22 cellular contexts compared by ENCODE assay signal in genomic region chr11:68872216-68873003, GRCh38. TPM values are rescaled to one million over a fixed set of nuclear protein-coding genes. Genes with fewer than 3 reads are reported as not detected.
DNase-seq lines count a peak whose midpoint lies in the region; ATAC-seq, FAIRE-seq and TF ChIP-seq lines count a peak whose summit lies in the region.
"Had no signal": no experiment of that assay in that cellular context is flagged by ENCODE, and none has a peak within 500 bp of the region (broad histone marks: within the 10 kb centered on the region; RNA-seq: fewer than 3 reads in every experiment).

No MANE protein-coding gene starts in this region.

- TF ChIP-seq CTCF in A549 (IDR thresholded peaks at IDR 0.05) = no peak
- no peak for TF ChIP-seq CTCF in bronchial epithelial cell (IDR thresholded peaks at IDR 0.05; ENCODE audit: insufficient read depth, low read length, severe bottlenecking)
- TF ChIP-seq CTCF in HepG2 (CRISPR knock-in tag; IDR thresholded peaks at IDR 0.05) = no peak
- TF ChIP-seq CTCF in MM.1S (IDR thresholded peaks at IDR 0.05; ENCODE audit: low read length) = no peak

- CTCF ChIA-PET in A549 (lab: Yijun Ruan, JAX) (no interaction called here), HepG2 (lab: Yijun Ruan, JAX; ENCODE audit: low intra/inter-chr PET ratio, low total read pairs) (no interaction called here)

- DNase-seq in A549 (ENCODE audit: low read depth in 1 of 2, low spot score in 1 of 2) = no peak
- peak; percentile 14 for DNase-seq in EL
- DNase-seq in bronchial epithelial cell (ENCODE audit: low read depth) = peak; percentile 23
- DNase-seq in HepG2 (ENCODE audit: low spot score) = no peak
- DNase-seq in MM.1S = no peak
- DNase-seq in effector CD8-positive, alpha-beta T cell (lab: John Stamatoyannopoulos, UW) = no peak
- DNase-seq: activated CD4-positive, alpha-beta T cell treated with anti-CD3 and anti-CD28 coated beads, Interleukin-2, amount 50 U/mL, for 48 hours; activated naive CD4-positive, alpha-beta T cell treated with Interleukin-2 at 50 U/mL for 16 hours; anterior cingulate cortex; DND-41; midbrain; NCI-H1092 treated with DMSO at 0.1 percent for 48 hours; NCI-H748 treated with DMSO at 0.1 percent for 48 hours; SJCRH30; stimulated activated CD4-positive, alpha-beta T cell treated with anti-CD3 and anti-CD28 coated beads, Interleukin-12 subunit alpha, Interleukin-12 subunit beta, amount 100 ng/mL, for 4 hours; WERI-Rb-1 had no signal

- intact Hi-C loops in HepG2 (cut with micrococcal nuclease; ENCODE audit: unreplicated experiment) = no loop called here

- no peaks in the 10 kb centered on the region for H3K36me3 Mint-ChIP-seq in activated T-helper 17 cell treated with anti-CD3 and anti-CD28 coated beads, Interleukin-2, amount 50 U/mL, for 72 hours (ENCODE audit: low read depth)

- peaks cover 2% of the 10 kb centered on the region for H3K27me3 ChIP-seq in bronchial epithelial cell (ENCODE audit: control insufficient read depth, insufficient read depth, low read length)
- peaks cover 2 to 22% of the 10 kb centered on the region in 2 experiments; a peak in 3 of 5 replicates for H3K27me3 ChIP-seq in HepG2 (ENCODE audit: control insufficient read depth in 1 of 2, insufficient read depth in 2 of 2, low read length in 2 of 2)
- peaks cover 46% of the 10 kb centered on the region for H3K27me3 ChIP-seq in MM.1S (replicated peaks; ENCODE audit: insufficient read depth, low read length)
- H3K27me3 ChIP-seq: SJCRH30 had no signal

- H2AFZ ChIP-seq in HepG2 (ENCODE audit: low read length) = no peak overlapping the region
- H2AFZ ChIP-seq in MM.1S (ENCODE audit: low read length) = no peak overlapping the region

- FAIRE-seq in A549 (lab: Jason Lieb, UNC) = no peak
- FAIRE-seq in bronchial epithelial cell (lab: Jason Lieb, UNC) = no peak
- FAIRE-seq in HepG2 (lab: Jason Lieb, UNC) = no peak
- FAIRE-seq: GM18507 had no signal

- H3K4me1 ChIP-seq in A549 (peaks cover 8% of the 10 kb centered on the region; the same call in 2 of the 3 replicates), HepG2 (ENCODE audit: insufficient read depth, low read length) (peaks cover 45% of the 10 kb centered on the region), MM.1S (ENCODE audit: low read length) (no peaks in the 10 kb centered on the region)
- H3K4me1 ChIP-seq: SJCRH30 had no signal

- POLR2A ChIA-PET in A549 (lab: Yijun Ruan, JAX) (no interaction called here), HepG2 (lab: Yijun Ruan, JAX) (no interaction called here)

- H3K79me2 ChIP-seq in HepG2 (ENCODE audit: insufficient read depth, low read length) (no peaks in the 10 kb centered on the region), MM.1S (ENCODE audit: low read length) (no peaks in the 10 kb centered on the region)

- H3K9me3 ChIP-seq in A549 (no peaks in the 10 kb centered on the region), HepG2 (ENCODE audit: low read length) (no peaks in the 10 kb centered on the region), MM.1S (replicated peaks; ENCODE audit: insufficient read depth, low read length) (no peaks in the 10 kb centered on the region)
- H3K9me3 ChIP-seq: SJCRH30 had no signal

- H3F3A ChIP-seq in MM.1S (ENCODE audit: insufficient read depth, low read length) = no peaks in the 10 kb centered on the region

- no peaks in the 10 kb centered on the region for H3K9me3 Mint-ChIP-seq in activated T-helper 17 cell treated with anti-CD3 and anti-CD28 coated beads, Interleukin-2, amount 50 U/mL, for 72 hours
- H3K9me3 Mint-ChIP-seq: neural crest cell; T-helper 1 cell treated with Interleukin-12 subunit alpha and Interleukin-12 subunit beta and Interleukin-4 antibody, amounts not matched to agents 30 μg/mL and 1 μg/mL, for 36 hours had no signal

- H3K4me2 ChIP-seq in A549 (0 out of 3 replicates have a peak overlapping the region, but pooled peaks have one; percentile 9), HepG2 (ENCODE audit: low read depth, low read length) (no peak overlapping the region), MM.1S (ENCODE audit: low read depth, low read length) (no peak overlapping the region)

- H4K20me1 ChIP-seq in HepG2 (ENCODE audit: insufficient read depth, low read length) (no peaks in the 10 kb centered on the region), MM.1S (ENCODE audit: insufficient read depth, low read length) (no peaks in the 10 kb centered on the region)

- no peaks in the 10 kb centered on the region for H3K9me2 ChIP-seq in MM.1S (replicated peaks; ENCODE audit: insufficient read depth, low read length)

- peaks cover 6% of the 10 kb centered on the region for H3K4me1 Mint-ChIP-seq in activated T-helper 17 cell treated with anti-CD3 and anti-CD28 coated beads, Interleukin-2, amount 50 U/mL, for 72 hours

- H3K36me3 ChIP-seq in bronchial epithelial cell (ENCODE audit: control insufficient read depth, insufficient read depth, low read length) = no peaks in the 10 kb centered on the region
- no peaks in the 10 kb centered on the region for H3K36me3 ChIP-seq in HepG2 (replicated peaks in 1 of 2; ENCODE audit: control insufficient read depth in 1 of 2, insufficient read depth in 2 of 2, low read length in 2 of 2)
- H3K36me3 ChIP-seq in MM.1S (replicated peaks; ENCODE audit: insufficient read depth, low read length) = no peaks in the 10 kb centered on the region
- H3K36me3 ChIP-seq: SJCRH30, WERI-Rb-1 had no signal

- no peak overlapping the region for H3K9ac ChIP-seq in HepG2 (ENCODE audit: insufficient read depth, low read depth, low read length)
- no peak overlapping the region for H3K9ac ChIP-seq in MM.1S (ENCODE audit: low read length)

- BruUV-seq in HepG2 (replicated peaks; lab: Mats Ljungman, UMichigan) = no TSS peak

- TF ChIP-seq POLR2A in A549 (IDR thresholded peaks at IDR 0.05; ENCODE audit: low read length) (no peak), HepG2 (IDR thresholded peaks at IDR 0.05; ENCODE audit: insufficient read depth in 1 of 2, low read depth in 2 of 2, low read length in 2 of 2) (no peak)

- H3K4me3 ChIP-seq in A549 = no peak overlapping the region
- no peak overlapping the region for H3K4me3 ChIP-seq in bronchial epithelial cell (ENCODE audit: low read depth, low read length)
- no peak overlapping the region for H3K4me3 ChIP-seq in HepG2 (replicated peaks in 1 of 3; ENCODE audit: insufficient read depth in 1 of 3, low read depth in 2 of 3, low read length in 3 of 3)
- no peak overlapping the region for H3K4me3 ChIP-seq in MM.1S (ENCODE audit: low read length)
- H3K4me3 ChIP-seq: SJCRH30 had no signal

- no peak for TF ChIP-seq RAD21 in A549 (conservative IDR thresholded peaks at IDR 0.05 in 1 of 2, IDR thresholded peaks at IDR 0.05 in 1 of 2)
- TF ChIP-seq RAD21 in HepG2 (CRISPR knock-in tag; IDR thresholded peaks at IDR 0.05) = no peak

- in situ Hi-C loops in HepG2 (cut with HindIII; ENCODE audit: extremely low pct_ligation_motif_present, low pct_unique_long_range_greater_than_20kb) = no loop called here

- no peak for TF ChIP-seq EP300 in A549 (IDR thresholded peaks at IDR 0.05)
- TF ChIP-seq EP300 in HepG2 (IDR thresholded peaks at IDR 0.05; ENCODE audit: low read depth in 2 of 2, low read length in 2 of 2) = no peak
- no peak for TF ChIP-seq EP300 in HepG2 (CRISPR knock-in tag; IDR thresholded peaks at IDR 0.05; ENCODE audit: borderline replicate concordance)

- H3K27ac ChIP-seq in A549 = no peak overlapping the region
- H3K27ac ChIP-seq in HepG2 (ENCODE audit: extremely low read length, insufficient read depth, low read length) = no peak overlapping the region
- no peak overlapping the region for H3K27ac ChIP-seq in MM.1S (ENCODE audit: low read length)
- H3K27ac ChIP-seq: epithelial cell of prostate, SJCRH30, WERI-Rb-1 had no signal

- no peak for ATAC-seq in A549
- no peak for ATAC-seq in HepG2
- no peak for ATAC-seq in activated T-helper 17 cell treated with anti-CD3 and anti-CD28 coated beads, Interleukin-2, amount 50 U/mL, for 72 hours (replicated peaks)
- no peak for ATAC-seq in HG03460 (IDR thresholded peaks at IDR 0.05; ENCODE audit: unreplicated experiment)

- WGBS in A549 (ENCODE audit: missing lambda C conversion rate) = 61% methylated on average over 12 of the region's 12 CpGs
- 45% methylated on average over 12 of the region's 12 CpGs for WGBS in HepG2 (ENCODE audit: low lambda C conversion rate)

- H3K4me3 Mint-ChIP-seq in activated T-helper 17 cell treated with anti-CD3 and anti-CD28 coated beads, Interleukin-2, amount 50 U/mL, for 72 hours = no peak overlapping the region
- H3K4me3 Mint-ChIP-seq: neural crest cell; T-helper 1 cell treated with Interleukin-12 subunit alpha and Interleukin-12 subunit beta and Interleukin-4 antibody, amounts not matched to agents 30 μg/mL and 1 μg/mL, for 36 hours had no signal

- peaks cover 14% of the 10 kb centered on the region for H3K27me3 Mint-ChIP-seq in activated T-helper 17 cell treated with anti-CD3 and anti-CD28 coated beads, Interleukin-2, amount 50 U/mL, for 72 hours

- no peak overlapping the region for H3K27ac Mint-ChIP-seq in activated T-helper 17 cell treated with anti-CD3 and anti-CD28 coated beads, Interleukin-2, amount 50 U/mL, for 72 hours
- H3K27ac Mint-ChIP-seq: T-helper 1 cell treated with Interleukin-12 subunit alpha and Interleukin-12 subunit beta and Interleukin-4 antibody, amounts not matched to agents 30 μg/mL and 1 μg/mL, for 36 hours had no signal

RNA-seq across cellular contexts. Expression of gene CPT1A, which starts 30.7 kb away (rescaled TPM):
- polyA plus RNA-seq in A549 (2011; rRNA removed) (15.0 and 27.5 TPM in 2 replicates), A549 (2017; fragmentation: RNase III; extraction: RNeasy Plus Mini Kit Qiagen cat#74134 plus additional on column Dnase treatment) (19.3 to 21.4 TPM (median 20.5 TPM) in 3 replicates), HepG2 (2011; rRNA removed) (7.1 and 14.3 TPM in 2 replicates)
- polyA plus RNA-seq in A549 (2012; cell fraction: cytosol; rRNA removed) = 9.6 and 12.4 TPM in 2 replicates
- polyA plus RNA-seq in A549 (2012; cell fraction: nucleus; rRNA removed) = 23.1 and 25.3 TPM in 2 replicates
- 59.3 and 64.3 TPM in 2 replicates for polyA minus RNA-seq in A549 (2011; rRNA and poly(A)+ RNA removed)
- total RNA-seq in bronchial epithelial cell (29.2 and 35.3 TPM in 2 replicates), HepG2 (2016; rRNA removed; fragmentation: Illumina TruSeq; extraction: Trizol) (5.9 and 7.0 TPM in 2 replicates)
- total RNA-seq in HepG2 (2016; cell fraction: cytosol; rRNA removed; fragmentation: Illumina TruSeq; extraction: Trizol; ENCODE audit: low read depth) = 2.1 and 2.2 TPM in 2 replicates
- 5.0 and 7.5 TPM in 2 replicates for total RNA-seq in HepG2 (2016; cell fraction: insoluble cytoplasmic fraction; rRNA removed; fragmentation: Illumina TruSeq; extraction: Trizol)
- total RNA-seq in HepG2 (2016; cell fraction: membrane; rRNA removed; fragmentation: Illumina TruSeq; extraction: Trizol) = 4.1 and 4.3 TPM in 2 replicates
- 9.1 and 10.4 TPM in 2 replicates for total RNA-seq in HepG2 (2016; cell fraction: nucleus; rRNA removed; fragmentation: Illumina TruSeq; extraction: Trizol)
- polyA plus RNA-seq in HepG2 (2011; cell fraction: cytosol; rRNA removed) = 5.2 and 8.0 TPM in 2 replicates
- polyA plus RNA-seq in HepG2 (2011; cell fraction: nucleus; rRNA removed) = 21.8 and 25.1 TPM in 2 replicates
- polyA plus RNA-seq in HepG2 (2012) = 29.0 and 36.7 TPM in 2 replicates
- 0.69 and 0.71 TPM in 2 replicates for polyA plus RNA-seq in HepG2 (2016; cell fraction: cytosol; fragmentation: Illumina TruSeq; extraction: Trizol; ENCODE audit: low read depth)
- 3.6 and 4.1 TPM in 2 replicates for polyA plus RNA-seq in HepG2 (2016; cell fraction: insoluble cytoplasmic fraction; fragmentation: Illumina TruSeq; extraction: Trizol; ENCODE audit: low read depth)
- 1.4 and 1.9 TPM in 2 replicates for polyA plus RNA-seq in HepG2 (2016; cell fraction: membrane; fragmentation: Illumina TruSeq; extraction: Trizol; ENCODE audit: low read depth)
- polyA plus RNA-seq in HepG2 (2016; cell fraction: nucleus; fragmentation: Illumina TruSeq; extraction: Trizol; ENCODE audit: insufficient read depth, low read depth) = 11.0 and 11.5 TPM in 2 replicates
- polyA minus RNA-seq in HepG2 (2011; rRNA and poly(A)+ RNA removed; ENCODE audit: low replicate concordance) = 29.7 and 125 TPM in 2 replicates
- polyA minus RNA-seq in HepG2 (2011; cell fraction: cytosol; rRNA and poly(A)+ RNA removed) = 18.2 and 34.1 TPM in 2 replicates
- polyA minus RNA-seq in HepG2 (2011; cell fraction: nucleus; rRNA and poly(A)+ RNA removed) = 14.2 and 22.8 TPM in 2 replicates
- 10 to 100 TPM; 12.9 to 45.0 TPM for total RNA-seq in activated T-helper 17 cell treated with anti-CD3 and anti-CD28 coated beads, Interleukin-2, amount 50 U/mL, for 72 hours

RNA-seq across cellular contexts. Expression of gene MRPL21, which starts 31.2 kb away (rescaled TPM):
- polyA plus RNA-seq in A549 (2011; rRNA removed) (110 and 131 TPM in 2 replicates), A549 (2017; fragmentation: RNase III; extraction: RNeasy Plus Mini Kit Qiagen cat#74134 plus additional on column Dnase treatment) (113 to 131 TPM (median 116 TPM) in 3 replicates), HepG2 (2011; rRNA removed) (56.3 and 61.5 TPM in 2 replicates)
- 121 and 141 TPM in 2 replicates for polyA plus RNA-seq in A549 (2012; cell fraction: cytosol; rRNA removed)
- polyA plus RNA-seq in A549 (2012; cell fraction: nucleus; rRNA removed) = 71.4 and 74.8 TPM in 2 replicates
- polyA minus RNA-seq in A549 (2011; rRNA and poly(A)+ RNA removed) = 37.9 and 44.6 TPM in 2 replicates
- total RNA-seq in bronchial epithelial cell (50.8 and 65.0 TPM in 2 replicates), HepG2 (2016; rRNA removed; fragmentation: Illumina TruSeq; extraction: Trizol) (100 and 128 TPM in 2 replicates)
- total RNA-seq in HepG2 (2016; cell fraction: cytosol; rRNA removed; fragmentation: Illumina TruSeq; extraction: Trizol; ENCODE audit: low read depth) = 51.5 and 56.8 TPM in 2 replicates
- 90.5 and 136 TPM in 2 replicates for total RNA-seq in HepG2 (2016; cell fraction: insoluble cytoplasmic fraction; rRNA removed; fragmentation: Illumina TruSeq; extraction: Trizol)
- total RNA-seq in HepG2 (2016; cell fraction: membrane; rRNA removed; fragmentation: Illumina TruSeq; extraction: Trizol) = 53.3 and 53.5 TPM in 2 replicates
- 41.8 and 43.3 TPM in 2 replicates for total RNA-seq in HepG2 (2016; cell fraction: nucleus; rRNA removed; fragmentation: Illumina TruSeq; extraction: Trizol)
- polyA plus RNA-seq in HepG2 (2011; cell fraction: cytosol; rRNA removed) = 52.8 and 61.9 TPM in 2 replicates
- 26.4 and 27.8 TPM in 2 replicates for polyA plus RNA-seq in HepG2 (2011; cell fraction: nucleus; rRNA removed)
- 49.9 and 56.6 TPM in 2 replicates for polyA plus RNA-seq in HepG2 (2012)
- polyA plus RNA-seq in HepG2 (2016; cell fraction: cytosol; fragmentation: Illumina TruSeq; extraction: Trizol; ENCODE audit: low read depth) = 48.1 and 59.5 TPM in 2 replicates
- 119 and 125 TPM in 2 replicates for polyA plus RNA-seq in HepG2 (2016; cell fraction: insoluble cytoplasmic fraction; fragmentation: Illumina TruSeq; extraction: Trizol; ENCODE audit: low read depth)
- 41.7 and 46.4 TPM in 2 replicates for polyA plus RNA-seq in HepG2 (2016; cell fraction: membrane; fragmentation: Illumina TruSeq; extraction: Trizol; ENCODE audit: low read depth)
- 59.6 and 63.8 TPM in 2 replicates for polyA plus RNA-seq in HepG2 (2016; cell fraction: nucleus; fragmentation: Illumina TruSeq; extraction: Trizol; ENCODE audit: insufficient read depth, low read depth)
- 26.5 and 74.2 TPM in 2 replicates for polyA minus RNA-seq in HepG2 (2011; rRNA and poly(A)+ RNA removed; ENCODE audit: low replicate concordance)
- 12.5 and 18.9 TPM in 2 replicates for polyA minus RNA-seq in HepG2 (2011; cell fraction: cytosol; rRNA and poly(A)+ RNA removed)
- polyA minus RNA-seq in HepG2 (2011; cell fraction: nucleus; rRNA and poly(A)+ RNA removed) = 21.3 and 25.6 TPM in 2 replicates
- total RNA-seq in activated T-helper 17 cell treated with anti-CD3 and anti-CD28 coated beads, Interleukin-2, amount 50 U/mL, for 72 hours = 10 to 100 TPM; 43.4 to 96.4 TPM

RNA-seq across cellular contexts. Expression of gene IGHMBP2, which starts 31.3 kb away (rescaled TPM):
- polyA plus RNA-seq in A549 (2011; rRNA removed) (11.9 and 15.7 TPM in 2 replicates), A549 (2017; fragmentation: RNase III; extraction: RNeasy Plus Mini Kit Qiagen cat#74134 plus additional on column Dnase treatment) (12.4 to 12.8 TPM (median 12.8 TPM) in 3 replicates), HepG2 (2011; rRNA removed) (8.9 and 11.4 TPM in 2 replicates)
- 10.6 and 12.3 TPM in 2 replicates for polyA plus RNA-seq in A549 (2012; cell fraction: cytosol; rRNA removed)
- 35.2 and 42.9 TPM in 2 replicates for polyA plus RNA-seq in A549 (2012; cell fraction: nucleus; rRNA removed)
- polyA minus RNA-seq in A549 (2011; rRNA and poly(A)+ RNA removed) = 19.8 and 25.4 TPM in 2 replicates
- total RNA-seq in bronchial epithelial cell (8.7 and 10.2 TPM in 2 replicates), HepG2 (2016; rRNA removed; fragmentation: Illumina TruSeq; extraction: Trizol) (5.9 and 9.9 TPM in 2 replicates)
- 3.2 and 3.6 TPM in 2 replicates for total RNA-seq in HepG2 (2016; cell fraction: cytosol; rRNA removed; fragmentation: Illumina TruSeq; extraction: Trizol; ENCODE audit: low read depth)
- 4.3 and 13.3 TPM in 2 replicates for total RNA-seq in HepG2 (2016; cell fraction: insoluble cytoplasmic fraction; rRNA removed; fragmentation: Illumina TruSeq; extraction: Trizol)
- 4.7 and 5.4 TPM in 2 replicates for total RNA-seq in HepG2 (2016; cell fraction: membrane; rRNA removed; fragmentation: Illumina TruSeq; extraction: Trizol)
- 12.8 and 19.6 TPM in 2 replicates for total RNA-seq in HepG2 (2016; cell fraction: nucleus; rRNA removed; fragmentation: Illumina TruSeq; extraction: Trizol)
- polyA plus RNA-seq in HepG2 (2011; cell fraction: cytosol; rRNA removed) = 3.7 and 3.8 TPM in 2 replicates
- 32.6 and 32.7 TPM in 2 replicates for polyA plus RNA-seq in HepG2 (2011; cell fraction: nucleus; rRNA removed)
- polyA plus RNA-seq in HepG2 (2012) = 8.7 and 9.4 TPM in 2 replicates
- polyA plus RNA-seq in HepG2 (2016; cell fraction: cytosol; fragmentation: Illumina TruSeq; extraction: Trizol; ENCODE audit: low read depth) = 1.2 and 1.7 TPM in 2 replicates
- 6.1 and 8.6 TPM in 2 replicates for polyA plus RNA-seq in HepG2 (2016; cell fraction: insoluble cytoplasmic fraction; fragmentation: Illumina TruSeq; extraction: Trizol; ENCODE audit: low read depth)
- 3.5 and 3.6 TPM in 2 replicates for polyA plus RNA-seq in HepG2 (2016; cell fraction: membrane; fragmentation: Illumina TruSeq; extraction: Trizol; ENCODE audit: low read depth)
- 34.8 and 38.5 TPM in 2 replicates for polyA plus RNA-seq in HepG2 (2016; cell fraction: nucleus; fragmentation: Illumina TruSeq; extraction: Trizol; ENCODE audit: insufficient read depth, low read depth)
- 24.9 and 42.4 TPM in 2 replicates for polyA minus RNA-seq in HepG2 (2011; rRNA and poly(A)+ RNA removed; ENCODE audit: low replicate concordance)
- polyA minus RNA-seq in HepG2 (2011; cell fraction: cytosol; rRNA and poly(A)+ RNA removed) = 8.0 and 8.1 TPM in 2 replicates
- polyA minus RNA-seq in HepG2 (2011; cell fraction: nucleus; rRNA and poly(A)+ RNA removed) = 22.9 and 24.8 TPM in 2 replicates
- total RNA-seq in activated T-helper 17 cell treated with anti-CD3 and anti-CD28 coated beads, Interleukin-2, amount 50 U/mL, for 72 hours = 10 to 100 TPM; 27.2 to 38.3 TPM

Comparison
In these comparisons a context has a peak if more than half of its experiments do, and no peak if none do; other contexts are left out.
1. DNase-seq: peak in EL (single experiment) and bronchial epithelial cell (single experiment); none in A549 (0 of 2), HepG2 (single experiment), MM.1S (single experiment) and effector CD8-positive, alpha-beta T cell (single experiment).